In the genomic region with DNA sequence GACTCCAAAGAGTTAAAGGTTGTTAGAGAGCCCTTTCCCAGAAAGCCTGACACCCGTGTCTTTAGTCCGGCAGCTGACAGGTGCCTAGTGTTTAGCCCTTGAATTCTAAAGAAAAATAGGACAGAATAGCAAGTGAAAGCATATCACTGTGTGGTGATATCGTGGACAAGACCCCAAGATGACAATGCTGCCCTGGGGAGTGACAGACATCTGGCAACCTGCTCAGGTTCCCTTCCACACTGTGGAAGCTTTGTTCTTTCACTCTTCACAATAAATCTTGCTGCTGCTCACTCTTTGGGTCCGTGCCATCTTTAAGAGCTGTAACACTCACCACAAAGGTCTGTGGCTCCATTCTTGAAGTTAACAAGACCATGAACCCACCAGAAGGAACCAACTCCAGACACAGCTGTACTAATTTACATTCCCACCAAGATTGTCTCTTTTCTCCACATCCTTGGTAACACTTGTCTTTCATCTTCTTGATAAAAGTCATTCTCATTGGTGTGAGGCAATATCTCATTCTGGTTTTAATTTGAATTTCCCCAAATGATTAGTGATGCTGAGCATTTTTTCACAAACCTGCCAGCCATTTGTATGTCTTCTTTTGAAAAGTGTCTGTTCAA, we compare ENCODE assay signal across 28 cellular contexts.
DNase-seq lines count a peak whose midpoint lies in the region; ATAC-seq and TF ChIP-seq lines count a peak whose summit lies in the region.
"Had no signal": no experiment of that assay in that cellular context is flagged by ENCODE, and none has a peak within 500 bp of the region (broad histone marks: within the 10 kb centered on the region; RNA-seq: fewer than 3 reads in every experiment).

No MANE protein-coding gene starts in this region.

- no peak overlapping the region for H4K91ac ChIP-seq in neuronal stem cell (ENCODE audit: low read depth, low read length, poor library complexity)

- no peak overlapping the region for H2BK15ac ChIP-seq in neuronal stem cell (ENCODE audit: low read length)

- no peak overlapping the region for H2BK5ac ChIP-seq in neuronal stem cell (ENCODE audit: low read length)

- H3K27me3 Mint-ChIP-seq in activated T-helper 1 cell treated with anti-CD3 and anti-CD28 coated beads, Interleukin-12 subunit alpha, Interleukin-12 subunit beta, Interleukin-2, Interleukin-4 antibody, amounts not matched to agents 30 ng/mL and 10 ng/mL and 1 ng/mL, durations not matched to agents 14 hours and 24 hours and 36 hours (ENCODE audit: insufficient read depth) = peaks cover 1% of the 10 kb centered on the region
- no peaks in the 10 kb centered on the region for H3K27me3 Mint-ChIP-seq in chondrocyte (ENCODE audit: low read depth)
- H3K27me3 Mint-ChIP-seq: natural killer cell treated with Interleukin-12 subunit alpha and Interleukin-12 subunit beta and Interleukin-15 and Interleukin-18, amount 100 ng/mL, for 72 hours had no signal

- no peak overlapping the region for H4K8ac ChIP-seq in neuronal stem cell (ENCODE audit: low read depth, low read length)

- H3K4me3 Mint-ChIP-seq in activated T-helper 1 cell treated with anti-CD3 and anti-CD28 coated beads, Interleukin-12 subunit alpha, Interleukin-12 subunit beta, Interleukin-2, Interleukin-4 antibody, amounts not matched to agents 30 ng/mL and 10 ng/mL and 1 ng/mL, durations not matched to agents 14 hours and 24 hours and 36 hours = no peak overlapping the region
- H3K4me3 Mint-ChIP-seq in chondrocyte (ENCODE audit: unreplicated experiment) = no peak overlapping the region
- H3K4me3 Mint-ChIP-seq: natural killer cell treated with Interleukin-12 subunit alpha and Interleukin-12 subunit beta and Interleukin-15 and Interleukin-18, amount 100 ng/mL, for 72 hours; WTC11 had no signal

- no peak overlapping the region for H3K18ac ChIP-seq in neuronal stem cell (ENCODE audit: low read length)

- H3K36me3 Mint-ChIP-seq in activated T-helper 1 cell treated with anti-CD3 and anti-CD28 coated beads, Interleukin-12 subunit alpha, Interleukin-12 subunit beta, Interleukin-2, Interleukin-4 antibody, amounts not matched to agents 30 ng/mL and 10 ng/mL and 1 ng/mL, durations not matched to agents 14 hours and 24 hours and 36 hours (ENCODE audit: low read depth) = peaks cover 11% of the 10 kb centered on the region
- H3K36me3 Mint-ChIP-seq in chondrocyte (ENCODE audit: low read depth) = peaks cover 6% of the 10 kb centered on the region

- no peak overlapping the region for H3K9ac ChIP-seq in neuronal stem cell (ENCODE audit: low read depth, low read length, poor library complexity)

- no peaks in the 10 kb centered on the region for H3K79me1 ChIP-seq in neuronal stem cell (ENCODE audit: low read depth, low read length)

- H2BK120ac ChIP-seq in neuronal stem cell (ENCODE audit: low read depth, low read length) = no peak overlapping the region

- no peak overlapping the region for H3K14ac ChIP-seq in neuronal stem cell (ENCODE audit: low read length)

- no TSS peak for BruUV-seq in OCI-LY7 (replicated peaks; lab: Mats Ljungman, UMichigan)

- no peaks in the 10 kb centered on the region for H4K20me1 ChIP-seq in OCI-LY7 (ENCODE audit: insufficient read depth, low read length)

- H3K9me3 Mint-ChIP-seq in activated T-helper 1 cell treated with anti-CD3 and anti-CD28 coated beads, Interleukin-12 subunit alpha, Interleukin-12 subunit beta, Interleukin-2, Interleukin-4 antibody, amounts not matched to agents 30 ng/mL and 10 ng/mL and 1 ng/mL, durations not matched to agents 14 hours and 24 hours and 36 hours = peaks cover 41% of the 10 kb centered on the region
- H3K9me3 Mint-ChIP-seq in chondrocyte (ENCODE audit: low read depth) = peaks cover 41% of the 10 kb centered on the region

- H3K27me3 ChIP-seq in neuronal stem cell (ENCODE audit: control insufficient read depth in 3 of 3, insufficient read depth in 3 of 3, low read depth in 1 of 3, low read length in 3 of 3) = no peaks in the 10 kb centered on the region
- H3K27me3 ChIP-seq: BE2C, cardiac muscle cell, dorsolateral prefrontal cortex, Peyer's patch had no signal

- H3K9me2 ChIP-seq in OCI-LY7 (ENCODE audit: insufficient read depth, low read length) = no peaks in the 10 kb centered on the region

- CTCF ChIA-PET in OCI-LY7 (lab: Charles Lee; ENCODE audit: unreplicated experiment) = no interaction called here

- peak; percentile 37 for ATAC-seq in HG02870 (IDR thresholded peaks at IDR 0.05; ENCODE audit: unreplicated experiment)
- ATAC-seq in HG02798 (IDR thresholded peaks at IDR 0.05; ENCODE audit: poor library complexity, unreplicated experiment) = no peak
- ATAC-seq: foreskin keratinocyte; natural killer cell treated with Interleukin-12 subunit alpha and Interleukin-12 subunit beta and Interleukin-15 and Interleukin-18, amount 100 ng/mL, for 72 hours had no signal

- no peak overlapping the region for H3K23ac ChIP-seq in neuronal stem cell (ENCODE audit: low read depth, low read length, poor library complexity)

- WGBS in neuronal stem cell (ENCODE audit: extremely low coverage in 2 of 2, insufficient read length in 2 of 2, insufficient replicate concordance in 1 of 2), 2 donors = no CpG with 5 or more reads among the region's 4 CpGs

- intact Hi-C loops in OCI-LY7 (cut with micrococcal nuclease; ENCODE audit: unreplicated experiment) = no loop called here
- intact Hi-C loops in activated T-helper 1 cell treated with anti-CD3 and anti-CD28 coated beads, Interleukin-12 subunit alpha, Interleukin-12 subunit beta, Interleukin-2, Interleukin-4 antibody, amounts not matched to agents 30 ng/mL and 10 ng/mL and 1 ng/mL, durations not matched to agents 14 hours and 24 hours and 36 hours (cut with micrococcal nuclease) = no loop called here

- no peak overlapping the region for H2BK12ac ChIP-seq in neuronal stem cell (ENCODE audit: low read length)

- POLR2A ChIA-PET in OCI-LY7 (lab: Charles Lee) = interaction anchor here (1.2 kb wide), 1 partner anchor 63 kb away, joined by 3 read pairs; no protein-coding TSS in a partner anchor

- no peak overlapping the region for H3K27ac Mint-ChIP-seq in activated T-helper 1 cell treated with anti-CD3 and anti-CD28 coated beads, Interleukin-12 subunit alpha, Interleukin-12 subunit beta, Interleukin-2, Interleukin-4 antibody, amounts not matched to agents 30 ng/mL and 10 ng/mL and 1 ng/mL, durations not matched to agents 14 hours and 24 hours and 36 hours
- H3K27ac Mint-ChIP-seq in chondrocyte (ENCODE audit: unreplicated experiment) = no peak overlapping the region
- H3K27ac Mint-ChIP-seq: WTC11 had no signal

- H3K79me2 ChIP-seq in OCI-LY7 (ENCODE audit: insufficient read depth, low read depth, low read length) = no peaks in the 10 kb centered on the region

- H2AFZ ChIP-seq in OCI-LY7 (ENCODE audit: low read length) (peak overlapping the region; percentile 75), neuronal stem cell (ENCODE audit: low read length) (peak overlapping the region; percentile 89)

- H3K27ac ChIP-seq in OCI-LY7 (ENCODE audit: low read depth, low read length, poor library complexity, severe bottlenecking) = no peak overlapping the region
- no peak overlapping the region for H3K27ac ChIP-seq in neuronal stem cell (replicated peaks; ENCODE audit: low read length)
- H3K27ac ChIP-seq: 22Rv1, cardiac muscle cell, dorsolateral prefrontal cortex, epithelial cell of prostate, foreskin keratinocyte, Peyer's patch, prostate gland, SK-N-MC, skin epidermis had no signal

- H2AK5ac ChIP-seq in neuronal stem cell (ENCODE audit: low read depth, low read length) = no peak overlapping the region

- H3K4me1 Mint-ChIP-seq in activated T-helper 1 cell treated with anti-CD3 and anti-CD28 coated beads, Interleukin-12 subunit alpha, Interleukin-12 subunit beta, Interleukin-2, Interleukin-4 antibody, amounts not matched to agents 30 ng/mL and 10 ng/mL and 1 ng/mL, durations not matched to agents 14 hours and 24 hours and 36 hours (ENCODE audit: low read depth) = no peaks in the 10 kb centered on the region
- no peaks in the 10 kb centered on the region for H3K4me1 Mint-ChIP-seq in chondrocyte (ENCODE audit: low read depth)

- no peak overlapping the region for H3K4ac ChIP-seq in neuronal stem cell (ENCODE audit: low read length)

- H3K36me3 ChIP-seq in OCI-LY7 (ENCODE audit: insufficient read depth, low read length) = peaks cover 4% of the 10 kb centered on the region; the same call in 1 of the 2 replicates
- no peaks in the 10 kb centered on the region for H3K36me3 ChIP-seq in neuronal stem cell (replicated peaks in 1 of 2; ENCODE audit: control insufficient read depth in 2 of 2, insufficient read depth in 2 of 2, low read length in 2 of 2)
- H3K36me3 ChIP-seq: BE2C, cardiac muscle cell, Peyer's patch, prostate gland had no signal

- H3K4me3 ChIP-seq in OCI-LY7 (ENCODE audit: low read depth, low read length, poor library complexity, severe bottlenecking) = no peak overlapping the region
- peak overlapping the region in 1 of 2 donors; percentile 31 for H3K4me3 ChIP-seq in neuronal stem cell (ENCODE audit: low read length in 2 of 2)
- H3K4me3 ChIP-seq: cardiac muscle cell, dorsolateral prefrontal cortex, Peyer's patch, prostate gland, SK-N-MC, skin epidermis had no signal

- peak overlapping the region; percentile 50 for H3K4me2 ChIP-seq in OCI-LY7 (ENCODE audit: low read length)
- H3K4me2 ChIP-seq in neuronal stem cell (ENCODE audit: insufficient read depth, low read length, poor library complexity, severe bottlenecking) = no peak overlapping the region

- H3K4me1 ChIP-seq in OCI-LY7 (ENCODE audit: insufficient read depth, low read length, poor library complexity, severe bottlenecking) (peaks cover 8% of the 10 kb centered on the region), neuronal stem cell (ENCODE audit: control insufficient read depth in 2 of 2, insufficient read depth in 1 of 2, low read depth in 1 of 2, low read length in 2 of 2) (no peaks in the 10 kb centered on the region)
- H3K4me1 ChIP-seq: BE2C, foreskin keratinocyte, Peyer's patch, prostate gland had no signal

- H3K9me3 ChIP-seq in OCI-LY7 (ENCODE audit: low read length) (peaks cover 33% of the 10 kb centered on the region; the same call in 1 of the 2 replicates), neuronal stem cell (replicated peaks in 1 of 2; ENCODE audit: control insufficient read depth in 2 of 2, insufficient read depth in 1 of 2, low read depth in 1 of 2, low read length in 2 of 2) (peaks cover 5 to 10% of the 10 kb centered on the region in 2 donors)
- H3K9me3 ChIP-seq: BE2C, prostate gland had no signal

- peak; percentile 27 for DNase-seq in DMS79 treated with DMSO at 0.1 percent for 48 hours (lab: John Stamatoyannopoulos, UW)
- DNase-seq in DMS79 (lab: John Stamatoyannopoulos, UW) = no peak
- no peak for DNase-seq in OCI-LY7 (ENCODE audit: low spot score)
- DNase-seq in neuronal stem cell (ENCODE audit: low spot score) = no peak
- DNase-seq in activated T-helper 1 cell treated with anti-CD3 and anti-CD28 coated beads, Interleukin-12 subunit alpha, Interleukin-12 subunit beta, Interleukin-2, Interleukin-4 antibody, amounts not matched to agents 30 ng/mL and 10 ng/mL and 1 ng/mL, durations not matched to agents 14 hours and 24 hours and 36 hours (ENCODE audit: low spot score) = no peak
- no peak for DNase-seq in chondrocyte (ENCODE audit: low spot score)
- DNase-seq: activated CD8-positive, alpha-beta memory T cell treated with anti-CD3 and anti-CD28 coated beads for 24 hours; BE2C; dorsolateral prefrontal cortex; foreskin keratinocyte; hypothalamus; kidney glomerular epithelial cell; mesenchymal stem cell; NCI-H1694; NCI-H226; NCI-H82; Peyer's patch; stimulated activated CD4-positive, alpha-beta T cell treated with anti-CD3 and anti-CD28 coated beads, Interleukin-2, amount 100 ng/mL, for 48 hours had no signal

- TF ChIP-seq CTCF in OCI-LY7 (conservative IDR thresholded peaks at IDR 0.05; ENCODE audit: low read length) = no peak
- TF ChIP-seq CTCF in chondrocyte (IDR thresholded peaks at IDR 0.05) = no peak
